3 cellular contexts compared by ENCODE assay signal in genomic region chr16:56726926-56727325, GRCh38.
A peak's percentile ranks its signal among the peaks of the same experiment; 100 is the strongest.
TF ChIP-seq lines count a peak whose summit lies in the region.

No MANE protein-coding gene starts in this region.

TF ChIP-seq in SK-N-SH, 30 proteins besides CTCF, POLR2A, EP300 and RAD21:
- TF ChIP-seq ELF1 (IDR thresholded peaks at IDR 0.05) (no peak), REST (IDR thresholded peaks at IDR 0.05; ENCODE audit: low read depth, low read length) (no peak), IRF3 (IDR thresholded peaks at IDR 0.05; ENCODE audit: low read depth, low read length) (no peak), FOXJ3 (CRISPR knock-in tag; IDR thresholded peaks at IDR 0.05) (no peak), SIN3A (IDR thresholded peaks at IDR 0.05; ENCODE audit: borderline replicate concordance, low read depth, low read length) (no peak), RCOR1 (IDR thresholded peaks at IDR 0.05; ENCODE audit: low read length) (no peak), RFX5 (IDR thresholded peaks at IDR 0.05; ENCODE audit: low read length) (no peak), TAF1 (IDR thresholded peaks at IDR 0.05; ENCODE audit: borderline replicate concordance, low read depth, low read length) (no peak), RXRA (IDR thresholded peaks at IDR 0.05; ENCODE audit: borderline replicate concordance, low read depth) (no peak), TEAD4 (IDR thresholded peaks at IDR 0.05; ENCODE audit: borderline replicate concordance, insufficient read depth) (no peak)

TF ChIP-seq in SK-N-SH treated with all-trans-retinoic acid at 6 μM for 48 hours, 23 proteins besides CTCF, POLR2A, EP300 and RAD21:
- TF ChIP-seq PPARA (CRISPR knock-in tag; IDR thresholded peaks at IDR 0.05; ENCODE audit: borderline replicate concordance): no peak
- TF ChIP-seq TSHZ2 (CRISPR knock-in tag; IDR thresholded peaks at IDR 0.05): no peak
- TF ChIP-seq ARNTL (CRISPR knock-in tag; IDR thresholded peaks at IDR 0.05; ENCODE audit: borderline replicate concordance, low read depth): no peak
- no peak for TF ChIP-seq TCF4 (CRISPR knock-in tag; IDR thresholded peaks at IDR 0.05; ENCODE audit: borderline replicate concordance)
- no peak for TF ChIP-seq ZNF8 (CRISPR knock-in tag; IDR thresholded peaks at IDR 0.05)
- no peak for TF ChIP-seq PATZ1 (CRISPR knock-in tag; IDR thresholded peaks at IDR 0.05; ENCODE audit: borderline replicate concordance)
- no peak for TF ChIP-seq CREB5 (CRISPR knock-in tag; IDR thresholded peaks at IDR 0.05; ENCODE audit: low read depth)
- no peak for TF ChIP-seq OSR1 (CRISPR knock-in tag; IDR thresholded peaks at IDR 0.05)

TF ChIP-seq in K562, 482 proteins besides CTCF, POLR2A, EP300 and RAD21:
- TF ChIP-seq NFYB (IDR thresholded peaks at IDR 0.05; ENCODE audit: extremely low read depth, insufficient read length) (peak; percentile 82), TEAD1 (CRISPR knock-in tag; IDR thresholded peaks at IDR 0.05) (no peak), USF1 (CRISPR knock-in tag; IDR thresholded peaks at IDR 0.05) (peak; percentile 70), USF2 (CRISPR knock-in tag; IDR thresholded peaks at IDR 0.05) (peak; percentile 77), RCOR1 (IDR thresholded peaks at IDR 0.05; ENCODE audit: borderline replicate concordance in 1 of 2, low read depth in 2 of 2, low read length in 2 of 2) (peak in 1 of 2 experiments; percentile 87; a peak in 2 of 4 replicates), PHF21A (IDR thresholded peaks at IDR 0.05; ENCODE audit: borderline replicate concordance, low read depth) (peak; percentile 96), MCM5 (IDR thresholded peaks at IDR 0.05; ENCODE audit: low read depth) (no peak), RAD51 (IDR thresholded peaks at IDR 0.05; ENCODE audit: borderline replicate concordance, low read depth) (peak; percentile 56), ATF4 (CRISPR knock-in tag; IDR thresholded peaks at IDR 0.05) (no peak), DEAF1 (CRISPR knock-in tag; IDR thresholded peaks at IDR 0.05) (no peak), RBM25 (IDR thresholded peaks at IDR 0.05; ENCODE audit: low read depth, low read length, severe bottlenecking) (peak; percentile 47), ZNF445 (CRISPR knock-in tag; IDR thresholded peaks at IDR 0.05; ENCODE audit: low read depth) (no peak), ZZZ3 (IDR thresholded peaks at IDR 0.05) (no peak), KDM1A (IDR thresholded peaks at IDR 0.05) (peak in 1 of 2 experiments; percentile 69; a peak in 3 of 4 replicates), C11orf30 (IDR thresholded peaks at IDR 0.05; ENCODE audit: low read depth) (no peak)
